In genomic region chr2:236934166-236934565, GRCh38 we compare ENCODE assay signal across 14 cellular contexts.
A peak's percentile ranks its signal among the peaks of the same experiment; 100 is the strongest.
DNase-seq lines count a peak whose midpoint lies in the region; ATAC-seq and TF ChIP-seq lines count a peak whose summit lies in the region.
"Had no signal": no experiment of that assay in that cellular context is flagged by ENCODE, and none has a peak within 500 bp of the region (broad histone marks: within the 10 kb centered on the region; RNA-seq: fewer than 3 reads in every experiment).

No MANE protein-coding gene starts in this region.

- H4K20me1 ChIP-seq in hepatocyte (ENCODE audit: insufficient read depth, poor library complexity, severe bottlenecking): no peaks in the 10 kb centered on the region

- no peaks in the 10 kb centered on the region for H3K9me2 ChIP-seq in hepatocyte (replicated peaks; ENCODE audit: insufficient read depth)

- peak overlapping the region in 2 of 3 experiments; percentile 58 to 83 for H3K27ac Mint-ChIP-seq in nephron
- H3K27ac Mint-ChIP-seq in CD4-positive, alpha-beta T cell: no peak overlapping the region
- H3K27ac Mint-ChIP-seq: CD8-positive, alpha-beta T cell had no signal

- H3K4me2 ChIP-seq in hepatocyte: no peak overlapping the region

- H2AFZ ChIP-seq in hepatocyte: no peak overlapping the region
- H2AFZ ChIP-seq: GM23248 had no signal

- peaks cover 5% of the 10 kb centered on the region for H3K4me1 ChIP-seq in hepatocyte (ENCODE audit: insufficient read depth)
- H3K4me1 ChIP-seq: Caco-2 had no signal

- H3K4me3 Mint-ChIP-seq in nephron: no peak overlapping the region
- H3K4me3 Mint-ChIP-seq in CD4-positive, alpha-beta T cell: no peak overlapping the region
- H3K4me3 Mint-ChIP-seq: CD8-positive, alpha-beta T cell had no signal

- POLR2A ChIA-PET in CD4-positive, alpha-beta T cell (lab: Charles Lee): no interaction called here

- peak; percentile 31 for DNase-seq in coronary artery (ENCODE audit: low spot score)
- no peak for DNase-seq in hepatocyte (ENCODE audit: low spot score)
- no peak for DNase-seq in LoVo (ENCODE audit: low spot score)
- DNase-seq in CD4-positive, alpha-beta T cell: no peak
- no peak for DNase-seq in NCI-H2196 (lab: John Stamatoyannopoulos, UW; ENCODE audit: unreplicated experiment)
- DNase-seq: C1 segment of cervical spinal cord; Caco-2; CD8-positive, alpha-beta T cell; DMS153; DND-41; GM23248; H7; HCEC 1CT had no signal

- CTCF ChIA-PET in CD4-positive, alpha-beta T cell (lab: Charles Lee): no interaction called here

- 81% methylated on average over 6 of the region's 6 CpGs for WGBS in hepatocyte (ENCODE audit: low lambda C conversion rate, missing lambda C conversion rate)

- no peaks in the 10 kb centered on the region for H3K9me3 ChIP-seq in hepatocyte (ENCODE audit: low read depth)
- no peaks in the 10 kb centered on the region for H3K9me3 ChIP-seq in CD4-positive, alpha-beta T cell (ENCODE audit: control insufficient read depth, low read length)
- H3K9me3 ChIP-seq: Caco-2 had no signal

- H3K9me3 Mint-ChIP-seq in nephron: no peaks in the 10 kb centered on the region
- no peaks in the 10 kb centered on the region for H3K9me3 Mint-ChIP-seq in CD4-positive, alpha-beta T cell
- H3K9me3 Mint-ChIP-seq: CD8-positive, alpha-beta T cell had no signal

- H3K27me3 Mint-ChIP-seq in nephron (ENCODE audit: low read depth): peaks cover 18% of the 10 kb centered on the region
- no peaks in the 10 kb centered on the region for H3K27me3 Mint-ChIP-seq in CD4-positive, alpha-beta T cell

- no peak for TF ChIP-seq CTCF in coronary artery (IDR thresholded peaks at IDR 0.05)
- no peak for TF ChIP-seq CTCF in hepatocyte (IDR thresholded peaks at IDR 0.05; ENCODE audit: poor library complexity)
- TF ChIP-seq CTCF in nephron (IDR thresholded peaks at IDR 0.05; ENCODE audit: unreplicated experiment in 3 of 3): no peak
- no peak for TF ChIP-seq CTCF in CD4-positive, alpha-beta T cell (IDR thresholded peaks at IDR 0.05)

- intact Hi-C loops in CD4-positive, alpha-beta T cell (cut with DNase I, micrococcal nuclease): no loop called here

- H3K4me1 Mint-ChIP-seq in nephron: peaks cover 28% of the 10 kb centered on the region
- no peaks in the 10 kb centered on the region for H3K4me1 Mint-ChIP-seq in CD4-positive, alpha-beta T cell (ENCODE audit: low read depth)

- H3K36me3 ChIP-seq in hepatocyte (replicated peaks; ENCODE audit: insufficient read depth, low read depth): no peaks in the 10 kb centered on the region

- H3K27ac ChIP-seq in coronary artery (no peak overlapping the region), hepatocyte (peak overlapping the region; percentile 67)
- no peak overlapping the region for H3K27ac ChIP-seq in CD4-positive, alpha-beta T cell (ENCODE audit: low read depth, low read length)
- H3K27ac ChIP-seq: GM23248 had no signal

- H3K4me3 ChIP-seq in coronary artery (no peak overlapping the region), hepatocyte (no peak overlapping the region)
- H3K4me3 ChIP-seq: GM23248 had no signal

- H3K36me3 Mint-ChIP-seq in nephron (ENCODE audit: low read depth): no peaks in the 10 kb centered on the region
- H3K36me3 Mint-ChIP-seq in CD4-positive, alpha-beta T cell (ENCODE audit: low read depth): no peaks in the 10 kb centered on the region
- H3K36me3 Mint-ChIP-seq: CD8-positive, alpha-beta T cell had no signal

- ATAC-seq in CD4-positive, alpha-beta T cell (ENCODE audit: poor library complexity): no peak
- ATAC-seq: CD8-positive, alpha-beta T cell had no signal

- no peaks in the 10 kb centered on the region for H3K79me2 ChIP-seq in hepatocyte

- no peaks in the 10 kb centered on the region for H3K27me3 ChIP-seq in hepatocyte
- H3K27me3 ChIP-seq in CD4-positive, alpha-beta T cell (ENCODE audit: control insufficient read depth, insufficient read depth, low read length): peaks cover 4% of the 10 kb centered on the region
